9 cellular contexts compared by ENCODE assay signal in the genomic region with DNA sequence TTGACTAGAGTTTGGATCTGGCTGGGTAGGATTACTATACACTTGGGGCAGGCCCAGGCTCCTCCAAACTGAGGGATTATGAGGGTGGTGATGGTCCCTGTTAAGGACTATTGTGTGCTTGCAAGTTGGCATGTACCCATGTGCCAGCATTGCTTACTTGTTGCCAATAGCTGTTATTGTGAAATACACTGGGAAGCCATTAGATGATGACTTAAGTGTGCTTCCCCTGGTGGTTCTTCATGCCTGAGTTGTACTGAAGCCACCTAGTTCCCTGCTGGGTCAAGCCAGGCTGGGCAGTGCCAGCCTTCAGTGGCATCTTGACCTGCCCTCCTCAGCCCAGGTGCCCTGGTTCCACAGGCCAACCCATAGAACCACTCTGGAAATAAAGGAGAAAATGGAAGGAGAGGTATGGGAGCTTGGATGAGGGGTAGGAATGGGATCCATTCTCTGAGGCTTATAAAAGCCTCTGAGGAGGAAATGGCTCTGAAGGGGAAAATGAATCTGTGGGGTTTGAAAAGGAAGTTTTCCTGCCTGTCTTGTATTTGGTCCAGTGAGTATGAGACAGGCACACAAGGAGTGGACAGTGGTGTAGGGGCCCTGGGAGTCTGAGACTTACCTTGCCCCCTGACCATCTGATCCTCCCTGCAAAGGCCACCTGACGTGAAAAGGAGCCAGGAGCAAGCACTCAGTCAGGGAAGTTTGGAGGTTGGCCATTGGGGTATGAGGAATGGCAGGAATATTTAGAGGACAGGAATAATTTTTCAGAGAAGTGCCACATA. TPM values are rescaled to one million over a fixed set of nuclear protein-coding genes. Genes with fewer than 3 reads are reported as not detected.
DNase-seq lines count a peak whose midpoint lies in the region; ATAC-seq and TF ChIP-seq lines count a peak whose summit lies in the region.
"Had no signal": no experiment of that assay in that cellular context is flagged by ENCODE, and none has a peak within 500 bp of the region (broad histone marks: within the 10 kb centered on the region; RNA-seq: fewer than 3 reads in every experiment).

No MANE protein-coding gene starts in this region.

- 85% methylated on average over 1 of the region's 1 CpG for WGBS in suprapubic skin

- H3K4me3 Mint-ChIP-seq in activated CD4-positive, alpha-beta memory T cell treated with anti-CD3 and anti-CD28 coated beads, Interleukin-2, amount 10 ng/mL, durations not matched to agents 7 days and 5 days: peak overlapping the region; percentile 87
- H3K4me3 Mint-ChIP-seq in immature natural killer cell: peak overlapping the region; percentile 74 to 95 (median 84)

- TF ChIP-seq POLR2A in suprapubic skin (IDR thresholded peaks at IDR 0.05): no peak

- DNase-seq in activated CD8-positive, alpha-beta memory T cell treated with anti-CD3 and anti-CD28 coated beads for 24 hours: peak; percentile 69
- DNase-seq in activated CD8-positive, alpha-beta memory T cell treated with anti-CD3 and anti-CD28 coated beads, Interleukin-2, amount 50 U/mL, for 48 hours: no peak
- no peak for DNase-seq in activated CD4-positive, alpha-beta memory T cell treated with anti-CD3 and anti-CD28 coated beads, Interleukin-2, amount 10 ng/mL, durations not matched to agents 7 days and 5 days
- peak in 2 of 3 donors; percentile 32 to 33 for DNase-seq in immature natural killer cell
- no peak for DNase-seq in suprapubic skin (ENCODE audit: low spot score in 2 of 2)
- DNase-seq in NCI-H1417 treated with DMSO at 0.1 percent for 48 hours (lab: John Stamatoyannopoulos, UW): no peak
- no peak for DNase-seq in NCI-H1092 treated with DMSO at 0.1 percent for 48 hours (lab: John Stamatoyannopoulos, UW)
- DNase-seq: NCI-H1105 treated with DMSO at 0.1 percent for 48 hours had no signal

- no peaks in the 10 kb centered on the region for H3K9me3 Mint-ChIP-seq in activated CD4-positive, alpha-beta memory T cell treated with anti-CD3 and anti-CD28 coated beads, Interleukin-2, amount 10 ng/mL, durations not matched to agents 7 days and 5 days
- H3K9me3 Mint-ChIP-seq in immature natural killer cell: no peaks in the 10 kb centered on the region

- H3K27ac Mint-ChIP-seq in activated CD4-positive, alpha-beta memory T cell treated with anti-CD3 and anti-CD28 coated beads, Interleukin-2, amount 10 ng/mL, durations not matched to agents 7 days and 5 days: peak overlapping the region; percentile 96
- peak overlapping the region; percentile 90 to 99 (median 94) for H3K27ac Mint-ChIP-seq in immature natural killer cell

- no peak for ATAC-seq in HG02981 (IDR thresholded peaks at IDR 0.05; ENCODE audit: unreplicated experiment)

- TF ChIP-seq CTCF in suprapubic skin (IDR thresholded peaks at IDR 0.05): no peak

- CTCF ChIA-PET in activated CD4-positive, alpha-beta memory T cell treated with anti-CD3 and anti-CD28 coated beads, Interleukin-2, amount 10 ng/mL, durations not matched to agents 7 days and 5 days (lab: Charles Lee): interaction anchor here (0.8 to 9.0 kb wide), 13 partner anchors 10 to 203 kb away, joined by 3 to 144 read pairs (median 5); partner anchors contain the start of genes ADCY4, DHRS1, IRF9 and KHNYN

- H3K27me3 Mint-ChIP-seq in activated CD4-positive, alpha-beta memory T cell treated with anti-CD3 and anti-CD28 coated beads, Interleukin-2, amount 10 ng/mL, durations not matched to agents 7 days and 5 days: no peaks in the 10 kb centered on the region
- peaks cover 8 to 17% (median 10%) of the 10 kb centered on the region in 3 donors for H3K27me3 Mint-ChIP-seq in immature natural killer cell (ENCODE audit: low read depth in 3 of 3)

- POLR2A ChIA-PET in activated CD4-positive, alpha-beta memory T cell treated with anti-CD3 and anti-CD28 coated beads, Interleukin-2, amount 10 ng/mL, durations not matched to agents 7 days and 5 days (lab: Charles Lee): interaction anchor here (0.8 to 9.3 kb wide), 16 partner anchors 10 to 363 kb away, joined by 3 to 97 read pairs (median 6); partner anchors contain the start of genes CBLN3, DCAF11, DHRS1 and EMC9

- H3K36me3 Mint-ChIP-seq in activated CD4-positive, alpha-beta memory T cell treated with anti-CD3 and anti-CD28 coated beads, Interleukin-2, amount 10 ng/mL, durations not matched to agents 7 days and 5 days (ENCODE audit: low read depth): peaks cover 61% of the 10 kb centered on the region
- peaks cover 4 to 13% (median 8%) of the 10 kb centered on the region in 3 donors for H3K36me3 Mint-ChIP-seq in immature natural killer cell

- H3K4me1 ChIP-seq in suprapubic skin: peaks cover 96% of the 10 kb centered on the region

- peaks cover 80% of the 10 kb centered on the region for H3K4me1 Mint-ChIP-seq in activated CD4-positive, alpha-beta memory T cell treated with anti-CD3 and anti-CD28 coated beads, Interleukin-2, amount 10 ng/mL, durations not matched to agents 7 days and 5 days
- peaks cover 77% of the 10 kb centered on the region in 2 donors for H3K4me1 Mint-ChIP-seq in immature natural killer cell

- H3K9me3 ChIP-seq in suprapubic skin: no peaks in the 10 kb centered on the region

- TF ChIP-seq EP300 in suprapubic skin (IDR thresholded peaks at IDR 0.05): no peak

- H3K27me3 ChIP-seq in suprapubic skin: no peaks in the 10 kb centered on the region

- peak overlapping the region; percentile 89 for H3K27ac ChIP-seq in suprapubic skin

- peaks cover 5% of the 10 kb centered on the region for H3K36me3 ChIP-seq in suprapubic skin

- peak overlapping the region; percentile 63 for H3K4me3 ChIP-seq in suprapubic skin

RNA-seq across cellular contexts. Expression of gene LTB4R, which starts 0.7 kb away (rescaled TPM):
- total RNA-seq in activated CD4-positive, alpha-beta memory T cell treated with anti-CD3 and anti-CD28 coated beads, Interleukin-2, amount 10 ng/mL, durations not matched to agents 7 days and 5 days: 10 to 100 TPM; 36.1 to 37.9 TPM
- polyA plus RNA-seq in immature natural killer cell: 10 to 100 TPM; 12.4 to 13.7 (median 12.7) TPM
- total RNA-seq in suprapubic skin: 100 to 1,000 TPM in 2 of 4 donors, 10 to 100 TPM in 2; 83.1 to 137 (median 117) TPM

RNA-seq across cellular contexts. Expression of gene LTB4R2, which starts 2.1 kb away (rescaled TPM):
- 10 to 100 TPM; 18.5 to 19.6 TPM for total RNA-seq in activated CD4-positive, alpha-beta memory T cell treated with anti-CD3 and anti-CD28 coated beads, Interleukin-2, amount 10 ng/mL, durations not matched to agents 7 days and 5 days
- 1 to 10 TPM; 2.1 to 4.9 (median 3.9) TPM for polyA plus RNA-seq in immature natural killer cell
- 100 to 1,000 TPM; 131 to 184 (median 156) TPM for total RNA-seq in suprapubic skin

RNA-seq across cellular contexts. Expression of gene CIDEB, which starts 4.2 kb away (rescaled TPM):
- total RNA-seq in activated CD4-positive, alpha-beta memory T cell treated with anti-CD3 and anti-CD28 coated beads, Interleukin-2, amount 10 ng/mL, durations not matched to agents 7 days and 5 days: 10 to 100 TPM; 38.4 to 39.6 TPM
- polyA plus RNA-seq in immature natural killer cell: 10 to 100 TPM; 31.6 to 81.9 (median 52.1) TPM
- 10 to 100 TPM; 23.4 to 32.7 (median 31.7) TPM for total RNA-seq in suprapubic skin

RNA-seq across cellular contexts. Expression of gene NOP9, which starts 12.4 kb away (rescaled TPM):
- total RNA-seq in activated CD4-positive, alpha-beta memory T cell treated with anti-CD3 and anti-CD28 coated beads, Interleukin-2, amount 10 ng/mL, durations not matched to agents 7 days and 5 days: 10 to 100 TPM; 25.8 to 27.7 TPM
- polyA plus RNA-seq in immature natural killer cell: 1 to 10 TPM in 2 of 3 donors, not detected in 1; 1.4 to 2.4 TPM
- total RNA-seq in suprapubic skin: 10 to 100 TPM; 19.8 to 31.2 (median 21.2) TPM

RNA-seq across cellular contexts. Expression of gene DHRS1, which starts 12.4 kb away (rescaled TPM):
- total RNA-seq in activated CD4-positive, alpha-beta memory T cell treated with anti-CD3 and anti-CD28 coated beads, Interleukin-2, amount 10 ng/mL, durations not matched to agents 7 days and 5 days: 10 to 100 TPM; 31.6 to 33.4 TPM
- 10 to 100 TPM; 31.4 to 35.9 (median 31.7) TPM for polyA plus RNA-seq in immature natural killer cell
- total RNA-seq in suprapubic skin: 100 to 1,000 TPM in 1 of 4 donors, 10 to 100 TPM in 3; 49.0 to 101 (median 82.1) TPM

Comparison
In these comparisons a context has a peak if more than half of its experiments do, and no peak if none do; other contexts are left out.
1. DNase-seq: peak in activated CD8-positive, alpha-beta memory T cell treated with anti-CD3 and anti-CD28 coated beads for 24 hours (single experiment) and immature natural killer cell (2 of 3); none in activated CD8-positive, alpha-beta memory T cell treated with anti-CD3 and anti-CD28 coated beads, Interleukin-2, amount 50 U/mL, for 48 hours (single experiment), activated CD4-positive, alpha-beta memory T cell treated with anti-CD3 and anti-CD28 coated beads, Interleukin-2, amount 10 ng/mL, durations not matched to agents 7 days and 5 days (single experiment), suprapubic skin (0 of 2), NCI-H1417 treated with DMSO at 0.1 percent for 48 hours (single experiment) and NCI-H1092 treated with DMSO at 0.1 percent for 48 hours (single experiment).
2. RNA of gene LTB4R2, which starts 2.1 kb away (total RNA-seq): 131 to 184 TPM in suprapubic skin; 18.5 to 19.6 TPM in activated CD4-positive, alpha-beta memory T cell treated with anti-CD3 and anti-CD28 coated beads, Interleukin-2, amount 10 ng/mL, durations not matched to agents 7 days and 5 days; every median in the first group is over 4 times any median in the second.